8 cellular contexts compared by ENCODE assay signal in the genomic region with DNA sequence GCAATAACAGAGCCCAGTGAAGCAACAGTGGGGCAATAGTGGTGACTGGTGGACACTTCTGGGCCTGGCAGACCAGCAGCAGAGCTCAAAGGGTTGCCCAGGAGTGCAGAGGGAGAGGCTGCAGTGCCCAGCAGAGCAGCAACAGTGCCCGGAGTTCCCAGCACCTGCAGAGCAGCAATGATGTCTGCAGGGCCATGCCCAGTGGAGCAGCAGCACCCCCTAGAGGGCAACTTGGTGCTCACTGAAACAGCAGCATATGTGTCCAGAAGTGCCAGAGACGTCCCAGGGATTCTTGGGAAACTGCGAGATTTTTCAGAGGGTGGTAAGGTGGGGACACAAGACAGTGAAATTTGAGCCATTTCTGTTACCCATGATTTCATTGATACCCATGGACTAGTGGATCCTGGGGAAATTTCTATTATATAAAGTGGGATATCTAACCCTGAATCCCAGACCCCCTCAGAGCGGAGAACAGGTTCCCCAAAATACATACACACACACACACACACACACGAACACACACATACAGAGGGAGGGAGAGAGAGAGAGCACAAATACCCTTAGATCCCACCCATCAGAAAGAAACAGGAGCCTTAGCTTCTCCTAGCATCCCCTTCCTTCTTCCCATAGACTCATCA.
DNase-seq lines count a peak whose midpoint lies in the region; ATAC-seq and TF ChIP-seq lines count a peak whose summit lies in the region.

No MANE protein-coding gene starts in this region.

- no peak overlapping the region for H3K9ac ChIP-seq in DND-41 (ENCODE audit: low read depth, low read length)

- no peak overlapping the region for H3K27ac Mint-ChIP-seq in activated naive CD4-positive, alpha-beta T cell treated with anti-CD3 and anti-CD28 coated beads for 36 hours

- H3K4me3 ChIP-seq in DND-41 (ENCODE audit: low read depth in 1 of 2, low read length in 2 of 2) (no peak overlapping the region), left ventricle myocardium inferior (no peak overlapping the region)

- intact Hi-C loops in activated naive CD4-positive, alpha-beta T cell treated with anti-CD3 and anti-CD28 coated beads for 36 hours (cut with micrococcal nuclease) = loop anchor here (2.0 kb wide), 2 partner anchors 137 to 965 kb away; no protein-coding TSS in a partner anchor
- intact Hi-C loops in left ventricle myocardium inferior (cut with micrococcal nuclease) = no loop called here

- TF ChIP-seq CTCF in DND-41 (IDR thresholded peaks at IDR 0.05; ENCODE audit: borderline replicate concordance, extremely low read depth, low read length, poor library complexity, severe bottlenecking) (peak; percentile 88), left ventricle myocardium inferior (IDR thresholded peaks at IDR 0.05; ENCODE audit: borderline replicate concordance) (peak; percentile 79)

- H3K36me3 Mint-ChIP-seq in activated naive CD4-positive, alpha-beta T cell treated with anti-CD3 and anti-CD28 coated beads for 36 hours (ENCODE audit: low read depth) = no peaks in the 10 kb centered on the region

- H4K20me1 ChIP-seq in DND-41 (ENCODE audit: insufficient read depth, low read length) = peaks cover 4% of the 10 kb centered on the region

- H3K4me3 Mint-ChIP-seq in activated naive CD4-positive, alpha-beta T cell treated with anti-CD3 and anti-CD28 coated beads for 36 hours = no peak overlapping the region

- DNase-seq in DND-41 (peak; percentile 72), OCI-M1 (lab: John Stamatoyannopoulos, UW) (peak; percentile 73), left ventricle myocardium inferior (peak; percentile 46), retina (peak; percentile 72)
- peak; percentile 73 for DNase-seq in activated naive CD4-positive, alpha-beta T cell treated with anti-CD3 and anti-CD28 coated beads for 36 hours

- H3K27ac ChIP-seq in DND-41 (ENCODE audit: low read length) = no peak overlapping the region
- no peak overlapping the region for H3K27ac ChIP-seq in left ventricle myocardium inferior (replicated peaks)

- no peaks in the 10 kb centered on the region for H3K9me3 Mint-ChIP-seq in activated naive CD4-positive, alpha-beta T cell treated with anti-CD3 and anti-CD28 coated beads for 36 hours

- TF ChIP-seq EP300 in Ishikawa (IDR thresholded peaks at IDR 0.05; ENCODE audit: borderline replicate concordance) = no peak

- no peaks in the 10 kb centered on the region for H3K36me3 ChIP-seq in DND-41 (ENCODE audit: insufficient read depth, low read length)
- H3K36me3 ChIP-seq in left ventricle myocardium inferior = no peaks in the 10 kb centered on the region

- peaks cover 17% of the 10 kb centered on the region for H3K27me3 Mint-ChIP-seq in activated naive CD4-positive, alpha-beta T cell treated with anti-CD3 and anti-CD28 coated beads for 36 hours (ENCODE audit: low read depth)

- no peaks in the 10 kb centered on the region for H3K9me3 ChIP-seq in DND-41 (ENCODE audit: insufficient read depth, low read length, severe bottlenecking)
- H3K9me3 ChIP-seq in left ventricle myocardium inferior (replicated peaks) = no peaks in the 10 kb centered on the region

- H2AFZ ChIP-seq in DND-41 (ENCODE audit: low read depth, low read length) = no peak overlapping the region

- CTCF ChIA-PET in activated naive CD4-positive, alpha-beta T cell treated with anti-CD3 and anti-CD28 coated beads for 36 hours (lab: Charles Lee) = interaction anchor here (1.7 to 2.0 kb wide), 2 partner anchors 138 to 965 kb away, joined by 4 to 9 read pairs; no protein-coding TSS in a partner anchor

- no peaks in the 10 kb centered on the region for H3K4me1 Mint-ChIP-seq in activated naive CD4-positive, alpha-beta T cell treated with anti-CD3 and anti-CD28 coated beads for 36 hours (ENCODE audit: low read depth)

- H3K4me1 ChIP-seq in DND-41 (ENCODE audit: insufficient read depth, low read length) (no peaks in the 10 kb centered on the region), left ventricle myocardium inferior (no peaks in the 10 kb centered on the region)

- no peaks in the 10 kb centered on the region for H3K79me2 ChIP-seq in DND-41 (ENCODE audit: insufficient read depth, low read length)

- no peak overlapping the region for H3K4me2 ChIP-seq in DND-41 (ENCODE audit: insufficient read depth, low read length)

- TF ChIP-seq RAD21 in Ishikawa (IDR thresholded peaks at IDR 0.05; ENCODE audit: low read depth) = peak; percentile 93

- peak; percentile 85 for ATAC-seq in DND-41 (ENCODE audit: insufficient read depth, low read depth)
- no peak for ATAC-seq in GM18867 (IDR thresholded peaks at IDR 0.05; ENCODE audit: unreplicated experiment)
- ATAC-seq in HG02970 (IDR thresholded peaks at IDR 0.05; ENCODE audit: low FRiP score, unreplicated experiment) = no peak

- H3K27me3 ChIP-seq in DND-41 (ENCODE audit: insufficient read depth, low read length, poor library complexity) (no peaks in the 10 kb centered on the region), left ventricle myocardium inferior (ENCODE audit: low read depth) (peaks cover 81% of the 10 kb centered on the region)

TF ChIP-seq in Ishikawa, 13 proteins besides CTCF, POLR2A, EP300 and RAD21:
- TF ChIP-seq YY1 (IDR thresholded peaks at IDR 0.05; ENCODE audit: low read depth) = peak; percentile 46; the same call in 1 of the 2 replicates
- TF ChIP-seq EGR1 (IDR thresholded peaks at IDR 0.05) = no peak
TF ChIP-seq in Ishikawa: peak in this region for 1.
